Comparison of ENCODE assay signal across 22 cellular contexts in genomic region chr4:164350086-164350485, GRCh38.
DNase-seq lines count a peak whose midpoint lies in the region; FAIRE-seq and TF ChIP-seq lines count a peak whose summit lies in the region.
"Had no signal": no experiment of that assay in that cellular context is flagged by ENCODE, and none has a peak within 500 bp of the region (broad histone marks: within the 10 kb centered on the region; RNA-seq: fewer than 3 reads in every experiment).

No MANE protein-coding gene starts in this region.

- DNase-seq in mammary epithelial cell, result peak; percentile 9
- DNase-seq in breast epithelium (ENCODE audit: low spot score in 2 of 2), result no peak
- DNase-seq in RWPE1 (ENCODE audit: low spot score), result peak; percentile 13
- DNase-seq in epithelial cell of prostate (ENCODE audit: low read depth, low spot score), result peak; percentile 20
- DNase-seq in GM12891 (ENCODE audit: insufficient read length, low spot score), result no peak
- DNase-seq in NCI-H1092 treated with DMSO at 0.1 percent for 48 hours (lab: John Stamatoyannopoulos, UW), result no peak
- no peak for DNase-seq in substantia nigra (lab: John Stamatoyannopoulos, UW)
- DNase-seq: Calu3; CD4-positive, alpha-beta memory T cell; DMS79 treated with DMSO at 0.1 percent for 48 hours; HFFc6; Kasumi-1; MM.1S; NCI-H1092; NCI-H1694; NCI-H2107; NCI-H82 had no signal

- POLR2A ChIA-PET in RWPE1 (lab: Yijun Ruan, JAX; ENCODE audit: low non-redundant PET), result no interaction called here

- no peak for TF ChIP-seq POLR2A in breast epithelium (IDR thresholded peaks at IDR 0.05)
- TF ChIP-seq POLR2A in GM12891 (IDR thresholded peaks at IDR 0.05; ENCODE audit: low read depth, low read length), result no peak

- H3K4me3 ChIP-seq in mammary epithelial cell (replicated peaks in 1 of 3; ENCODE audit: insufficient read depth in 1 of 3, low read depth in 2 of 3, low read length in 3 of 3), result no peak overlapping the region
- no peak overlapping the region for H3K4me3 ChIP-seq in breast epithelium
- H3K4me3 ChIP-seq: A549, BLaER1, SJSA1 had no signal

- no peak overlapping the region for H3K9ac ChIP-seq in mammary epithelial cell (ENCODE audit: insufficient read depth, low read length)
- H3K9ac ChIP-seq: BLaER1 had no signal

- in situ Hi-C loops in mammary epithelial cell (cut with MboI; ENCODE audit: low sequenced_read_pairs in 2 of 2), result no loop called here

- no peak overlapping the region for H3K4me2 ChIP-seq in mammary epithelial cell (ENCODE audit: insufficient read depth, low read depth, low read length)
- H3K4me2 ChIP-seq: A549, BLaER1 had no signal

- BruUV-seq in mammary epithelial cell (replicated peaks; lab: Mats Ljungman, UMichigan), result no TSS peak

- H3K9me3 ChIP-seq in mammary epithelial cell (replicated peaks; ENCODE audit: insufficient read depth, low read length) (no peaks in the 10 kb centered on the region), breast epithelium (no peaks in the 10 kb centered on the region)
- H3K9me3 ChIP-seq: A549, BLaER1, SJSA1 had no signal

- no peaks in the 10 kb centered on the region for H3K79me2 ChIP-seq in mammary epithelial cell (ENCODE audit: insufficient read depth, low read length)

- H3K36me3 ChIP-seq in mammary epithelial cell (ENCODE audit: insufficient read depth, low read length) (no peaks in the 10 kb centered on the region), breast epithelium (no peaks in the 10 kb centered on the region)
- H3K36me3 ChIP-seq: BLaER1, SJSA1 had no signal

- H3K27ac ChIP-seq in mammary epithelial cell (ENCODE audit: insufficient read depth, low read depth, low read length) (no peak overlapping the region), breast epithelium (no peak overlapping the region), RWPE1 (no peak overlapping the region), epithelial cell of prostate (peak overlapping the region; percentile 12), substantia nigra (ENCODE audit: low read depth, low read length, poor library complexity, severe bottlenecking) (no peak overlapping the region)
- H3K27ac ChIP-seq: A549, BLaER1, HL-60, SJSA1 had no signal

- intact Hi-C loops in mammary epithelial cell (cut with micrococcal nuclease) (no loop called here), breast epithelium (cut with DNase I; ENCODE audit: low total_unique reads) (no loop called here)

- H3K4me1 ChIP-seq in mammary epithelial cell (ENCODE audit: insufficient read depth, low read length) (no peaks in the 10 kb centered on the region), breast epithelium (no peaks in the 10 kb centered on the region)
- H3K4me1 ChIP-seq: A549, BLaER1, SJSA1 had no signal

- no peak for TF ChIP-seq CTCF in mammary epithelial cell (conservative IDR thresholded peaks at IDR 0.05 in 1 of 2, IDR thresholded peaks at IDR 0.05 in 1 of 2; ENCODE audit: extremely low read depth in 1 of 2, insufficient read depth in 1 of 2, low read depth in 1 of 2, low read length in 2 of 2)
- no peak for TF ChIP-seq CTCF in breast epithelium (IDR thresholded peaks at IDR 0.05)
- no peak for TF ChIP-seq CTCF in RWPE1 (conservative IDR thresholded peaks at IDR 0.05; ENCODE audit: low read depth)

- no peak overlapping the region for H2AFZ ChIP-seq in mammary epithelial cell (ENCODE audit: low read depth, low read length)

- no peaks in the 10 kb centered on the region for H4K20me1 ChIP-seq in mammary epithelial cell (ENCODE audit: insufficient read depth, low read length)
- H4K20me1 ChIP-seq: BLaER1 had no signal

- CTCF ChIA-PET in mammary epithelial cell (lab: Charles Lee; ENCODE audit: low non-redundant PET) (no interaction called here), RWPE1 (lab: Yijun Ruan, JAX) (interaction anchor here (0.6 kb wide), 1 partner anchor 71 kb away, joined by 3 read pairs; no protein-coding TSS in a partner anchor)

- dilution Hi-C loops in mammary epithelial cell (cut with HindIII; ENCODE audit: low sequenced_read_pairs), result no loop called here

- FAIRE-seq in GM12891 (lab: Jason Lieb, UNC), result no peak
- FAIRE-seq: A549, HTR-8/SVneo had no signal

- H3K27me3 ChIP-seq in mammary epithelial cell (ENCODE audit: insufficient read depth, low read length), result no peaks in the 10 kb centered on the region
- no peaks in the 10 kb centered on the region for H3K27me3 ChIP-seq in breast epithelium
- H3K27me3 ChIP-seq: BLaER1, SJSA1 had no signal

TF ChIP-seq in GM12891, 5 proteins besides CTCF, POLR2A, EP300 and RAD21:
- no peak for TF ChIP-seq PAX5 (IDR thresholded peaks at IDR 0.05; ENCODE audit: insufficient read depth, low read length, severe bottlenecking)
- TF ChIP-seq POU2F2 (IDR thresholded peaks at IDR 0.05; ENCODE audit: low read depth, low read length), result no peak
- no peak for TF ChIP-seq TAF1 (IDR thresholded peaks at IDR 0.05; ENCODE audit: low read depth, low read length)
- no peak for TF ChIP-seq SPI1 (IDR thresholded peaks at IDR 0.05; ENCODE audit: low read depth, low read length)
- TF ChIP-seq POLR2AphosphoS5 (IDR thresholded peaks at IDR 0.05; ENCODE audit: low read depth, low read length), result no peak
TF ChIP-seq in GM12891: peak in this region for 0.

Comparison
In these comparisons a context has a peak if more than half of its experiments do, and no peak if none do; other contexts are left out.
1. DNase-seq: peak in mammary epithelial cell (single experiment), RWPE1 (single experiment) and epithelial cell of prostate (single experiment); none in breast epithelium (0 of 2), GM12891 (single experiment), NCI-H1092 treated with DMSO at 0.1 percent for 48 hours (single experiment) and substantia nigra (0 of 49).